ENCODE assay signal across 8 cellular contexts in the genomic region with DNA sequence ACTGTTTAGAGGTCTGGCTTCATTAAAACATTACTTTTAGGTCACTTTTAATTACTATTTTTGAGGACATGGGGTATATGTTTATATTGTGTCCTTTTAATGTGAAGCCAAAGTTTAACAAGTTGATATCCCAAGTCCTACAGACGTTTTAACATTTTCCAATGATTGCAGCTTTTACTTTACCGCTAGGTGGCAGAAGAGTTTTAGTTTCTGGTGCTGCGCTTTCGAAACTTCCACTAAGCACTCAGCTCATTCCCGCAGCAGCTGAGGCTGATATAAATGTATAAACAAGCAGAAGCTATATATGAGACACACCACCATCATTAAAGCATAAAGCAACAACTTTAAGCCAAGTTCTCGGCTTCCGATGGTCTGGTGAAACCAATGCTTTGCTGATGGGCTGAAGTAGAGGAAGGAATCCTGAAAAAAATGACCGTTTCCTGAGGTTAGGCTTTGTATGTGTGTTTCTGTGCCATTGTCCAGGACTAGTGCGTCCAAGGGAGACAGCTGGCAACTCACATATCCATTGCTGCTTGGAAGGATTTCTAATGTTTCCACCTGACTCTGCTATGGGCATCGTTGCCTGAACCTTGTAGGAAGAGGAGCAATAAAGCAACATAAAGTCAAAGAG.
DNase-seq lines count a peak whose midpoint lies in the region; ATAC-seq and TF ChIP-seq lines count a peak whose summit lies in the region.

No MANE protein-coding gene starts in this region.

- no peaks in the 10 kb centered on the region for H3K36me3 Mint-ChIP-seq in activated T-cell treated with anti-CD3 and anti-CD28 coated beads, Interleukin-2, amount 50 U/mL, for 72 hours (ENCODE audit: insufficient read depth in 2 of 2)
- H3K36me3 Mint-ChIP-seq in neural crest cell (ENCODE audit: low read depth): no peaks in the 10 kb centered on the region
- no peaks in the 10 kb centered on the region for H3K36me3 Mint-ChIP-seq in natural killer cell treated with Interleukin-12 subunit alpha and Interleukin-12 subunit beta and Interleukin-15 and Interleukin-18, amount 100 ng/mL, for 72 hours

- no peaks in the 10 kb centered on the region for H3F3A ChIP-seq in SK-N-SH (replicated peaks; ENCODE audit: insufficient read depth)

- H3K9me3 ChIP-seq in SK-N-SH: no peaks in the 10 kb centered on the region
- H3K9me3 ChIP-seq in fibroblast of lung (ENCODE audit: control insufficient read depth, insufficient read depth, low read depth, low read length): no peaks in the 10 kb centered on the region

- H3K27me3 ChIP-seq in SK-N-SH (ENCODE audit: insufficient read depth): no peaks in the 10 kb centered on the region
- H3K27me3 ChIP-seq in fibroblast of lung (ENCODE audit: control insufficient read depth, insufficient read depth, low read length): no peaks in the 10 kb centered on the region

- H3K4me2 ChIP-seq in SK-N-SH: peak overlapping the region; percentile 70; the same call in 1 of the 2 replicates
- no peak overlapping the region for H3K4me2 ChIP-seq in fibroblast of lung (ENCODE audit: extremely low read depth, insufficient read depth, low read length)

- no peak overlapping the region for H3K27ac ChIP-seq in SK-N-SH (ENCODE audit: low read depth in 2 of 2, low read length in 1 of 2)
- H3K27ac ChIP-seq in fibroblast of lung (ENCODE audit: insufficient read depth, low read length): no peak overlapping the region

- H3K36me3 ChIP-seq in SK-N-SH (replicated peaks in 1 of 2; ENCODE audit: control insufficient read depth in 1 of 2, insufficient read depth in 2 of 2, low read length in 1 of 2) (no peaks in the 10 kb centered on the region), fibroblast of lung (ENCODE audit: control insufficient read depth, insufficient read depth, low read length) (no peaks in the 10 kb centered on the region)

- CTCF ChIA-PET in SK-N-SH (lab: Yijun Ruan, JAX): interaction anchor here (0.7 to 3.3 kb wide), 33 partner anchors 9 to 1463 kb away, joined by 3 to 30 read pairs (median 4); no protein-coding TSS in a partner anchor

- H3K9ac ChIP-seq in SK-N-SH (no peak overlapping the region), fibroblast of lung (ENCODE audit: insufficient read depth, low read length) (no peak overlapping the region)

- H3K4me1 ChIP-seq in SK-N-SH (ENCODE audit: control insufficient read depth in 1 of 2, insufficient read depth in 2 of 2, low read depth in 1 of 2, low read length in 1 of 2): no peaks in the 10 kb centered on the region
- H3K4me1 ChIP-seq in fibroblast of lung (ENCODE audit: control insufficient read depth, extremely low read depth, insufficient read depth, low read length): no peaks in the 10 kb centered on the region

- peaks cover 11% of the 10 kb centered on the region for H3K4me1 Mint-ChIP-seq in activated T-cell treated with anti-CD3 and anti-CD28 coated beads, Interleukin-2, amount 50 U/mL, for 72 hours (ENCODE audit: low read depth)
- H3K4me1 Mint-ChIP-seq in neural crest cell: peaks cover 13% of the 10 kb centered on the region
- H3K4me1 Mint-ChIP-seq in natural killer cell treated with Interleukin-12 subunit alpha and Interleukin-12 subunit beta and Interleukin-15 and Interleukin-18, amount 100 ng/mL, for 72 hours (ENCODE audit: low read depth in 2 of 2): peaks cover 2 to 5% of the 10 kb centered on the region in 2 donors

- peak; percentile 2 to 5 for DNase-seq in activated T-cell treated with anti-CD3 and anti-CD28 coated beads, Interleukin-2, amount 50 U/mL, for 72 hours
- DNase-seq in activated T-cell treated with anti-CD3 and anti-CD28 coated beads for 4 hours (no peak), NCI-H1417 (lab: John Stamatoyannopoulos, UW) (peak; percentile 83 to 97 (median 89)), SK-N-SH (peak; percentile 30), fibroblast of lung (ENCODE audit: low read depth in 2 of 2) (peak; percentile 26 to 66), neural crest cell (ENCODE audit: low read depth, low spot score) (peak; percentile 18)
- DNase-seq in natural killer cell treated with Interleukin-12 subunit alpha and Interleukin-12 subunit beta and Interleukin-15 and Interleukin-18, amount 100 ng/mL, for 72 hours (ENCODE audit: low spot score): no peak

- H4K20me1 ChIP-seq in SK-N-SH (ENCODE audit: insufficient read depth): no peaks in the 10 kb centered on the region
- no peaks in the 10 kb centered on the region for H4K20me1 ChIP-seq in fibroblast of lung (ENCODE audit: control insufficient read depth, extremely low read depth, insufficient read depth, low read length)

- TF ChIP-seq CTCF in SK-N-SH (IDR thresholded peaks at IDR 0.05) (peak; percentile 78), fibroblast of lung (conservative IDR thresholded peaks at IDR 0.05 in 1 of 2, IDR thresholded peaks at IDR 0.05 in 1 of 2; ENCODE audit: low read depth in 1 of 2, low read length in 2 of 2) (peak; percentile 36 to 76), neural crest cell (conservative IDR thresholded peaks at IDR 0.05) (peak; percentile 90)

- TF ChIP-seq RAD21 in SK-N-SH (IDR thresholded peaks at IDR 0.05; ENCODE audit: low read length): peak; percentile 83

- WGBS in SK-N-SH (ENCODE audit: low lambda C conversion rate): 2% methylated on average over 10 of the region's 10 CpGs

- H3K4me3 Mint-ChIP-seq in activated T-cell treated with anti-CD3 and anti-CD28 coated beads, Interleukin-2, amount 50 U/mL, for 72 hours: peak overlapping the region in 1 of 2 donors; percentile 30
- H3K4me3 Mint-ChIP-seq in neural crest cell: peak overlapping the region; percentile 83
- no peak overlapping the region for H3K4me3 Mint-ChIP-seq in natural killer cell treated with Interleukin-12 subunit alpha and Interleukin-12 subunit beta and Interleukin-15 and Interleukin-18, amount 100 ng/mL, for 72 hours

- H3K9me3 Mint-ChIP-seq in activated T-cell treated with anti-CD3 and anti-CD28 coated beads, Interleukin-2, amount 50 U/mL, for 72 hours: peaks cover 0 to 3% of the 10 kb centered on the region in 2 donors
- H3K9me3 Mint-ChIP-seq in neural crest cell: no peaks in the 10 kb centered on the region
- H3K9me3 Mint-ChIP-seq in natural killer cell treated with Interleukin-12 subunit alpha and Interleukin-12 subunit beta and Interleukin-15 and Interleukin-18, amount 100 ng/mL, for 72 hours: peaks cover 10% of the 10 kb centered on the region

- no peaks in the 10 kb centered on the region for H3K79me2 ChIP-seq in SK-N-SH (ENCODE audit: insufficient read depth)
- no peaks in the 10 kb centered on the region for H3K79me2 ChIP-seq in fibroblast of lung (ENCODE audit: control insufficient read depth, insufficient read depth, low read length)

- POLR2A ChIA-PET in SK-N-SH (lab: Yijun Ruan, JAX): no interaction called here

- no peaks in the 10 kb centered on the region for H3K27me3 Mint-ChIP-seq in activated T-cell treated with anti-CD3 and anti-CD28 coated beads, Interleukin-2, amount 50 U/mL, for 72 hours (ENCODE audit: low read depth)
- H3K27me3 Mint-ChIP-seq in neural crest cell (ENCODE audit: low read depth): no peaks in the 10 kb centered on the region
- no peaks in the 10 kb centered on the region for H3K27me3 Mint-ChIP-seq in natural killer cell treated with Interleukin-12 subunit alpha and Interleukin-12 subunit beta and Interleukin-15 and Interleukin-18, amount 100 ng/mL, for 72 hours

- ATAC-seq in activated T-cell treated with anti-CD3 and anti-CD28 coated beads, Interleukin-2, amount 50 U/mL, for 72 hours (replicated peaks in 1 of 2): no peak
- peak; percentile 91 for ATAC-seq in HG02642 (IDR thresholded peaks at IDR 0.05; ENCODE audit: poor library complexity, unreplicated experiment)
- no peak for ATAC-seq in natural killer cell treated with Interleukin-12 subunit alpha and Interleukin-12 subunit beta and Interleukin-15 and Interleukin-18, amount 100 ng/mL, for 72 hours

- H2AFZ ChIP-seq in SK-N-SH (ENCODE audit: low read depth) (peak overlapping the region; percentile 85; the same call in 1 of the 2 replicates), fibroblast of lung (ENCODE audit: low read length) (no peak overlapping the region)

- no peaks in the 10 kb centered on the region for H3K9me2 ChIP-seq in SK-N-SH

- no peak for TF ChIP-seq EP300 in SK-N-SH (IDR thresholded peaks at IDR 0.05; ENCODE audit: borderline replicate concordance in 1 of 2, low read depth in 1 of 2, low read length in 1 of 2)

- H3K27ac Mint-ChIP-seq in activated T-cell treated with anti-CD3 and anti-CD28 coated beads, Interleukin-2, amount 50 U/mL, for 72 hours: no peak overlapping the region
- H3K27ac Mint-ChIP-seq in neural crest cell (ENCODE audit: unreplicated experiment): peak overlapping the region; percentile 68
- H3K27ac Mint-ChIP-seq in natural killer cell treated with Interleukin-12 subunit alpha and Interleukin-12 subunit beta and Interleukin-15 and Interleukin-18, amount 100 ng/mL, for 72 hours: no peak overlapping the region

- H3K4me3 ChIP-seq in SK-N-SH (ENCODE audit: low read depth in 2 of 2, low read length in 1 of 2) (peak overlapping the region; percentile 17 to 53; a peak in 2 of 4 replicates), fibroblast of lung (replicated peaks in 1 of 4; ENCODE audit: control extremely low read depth in 1 of 4, insufficient read depth in 1 of 4, low read depth in 3 of 4, low read length in 4 of 4) (peak overlapping the region in 1 of 4 experiments; percentile 47)

TF ChIP-seq in SK-N-SH, 30 proteins besides CTCF, POLR2A, EP300 and RAD21:
- TF ChIP-seq SIN3A (IDR thresholded peaks at IDR 0.05; ENCODE audit: borderline replicate concordance, low read depth, low read length): no peak
- TF ChIP-seq FOSL2 (IDR thresholded peaks at IDR 0.05; ENCODE audit: borderline replicate concordance, low read depth): no peak
- no peak for TF ChIP-seq GABPA (IDR thresholded peaks at IDR 0.05; ENCODE audit: low read depth)
- no peak for TF ChIP-seq RCOR1 (IDR thresholded peaks at IDR 0.05; ENCODE audit: low read length)
- TF ChIP-seq SMC3 (IDR thresholded peaks at IDR 0.05; ENCODE audit: low read depth, low read length): peak; percentile 52
- no peak for TF ChIP-seq TCF12 (IDR thresholded peaks at IDR 0.05)
- TF ChIP-seq RFX5 (IDR thresholded peaks at IDR 0.05; ENCODE audit: low read length): no peak
TF ChIP-seq in SK-N-SH: peak in this region for 1.

Comparison
In these comparisons a context has a peak if more than half of its experiments do, and no peak if none do; other contexts are left out.
1. DNase-seq: peak in activated T-cell treated with anti-CD3 and anti-CD28 coated beads, Interleukin-2, amount 50 U/mL, for 72 hours (2 of 2), NCI-H1417 (3 of 3), SK-N-SH (single experiment), fibroblast of lung (2 of 2) and neural crest cell (single experiment); none in activated T-cell treated with anti-CD3 and anti-CD28 coated beads for 4 hours (single experiment) and natural killer cell treated with Interleukin-12 subunit alpha and Interleukin-12 subunit beta and Interleukin-15 and Interleukin-18, amount 100 ng/mL, for 72 hours (single experiment).
2. Peak in every context shown above with its lines, with median percentiles within 50 percentile points of each other: CTCF ChIP-seq.